In genomic region chr15:40306371-40306770, GRCh38 we compare ENCODE assay signal across 12 cellular contexts. TPM values are rescaled to one million over a fixed set of nuclear protein-coding genes. Genes with fewer than 3 reads are reported as not detected.
A peak's percentile ranks its signal among the peaks of the same experiment; 100 is the strongest.
DNase-seq lines count a peak whose midpoint lies in the region; ATAC-seq and TF ChIP-seq lines count a peak whose summit lies in the region.
"Had no signal": no experiment of that assay in that cellular context is flagged by ENCODE, and none has a peak within 500 bp of the region (broad histone marks: within the 10 kb centered on the region; RNA-seq: fewer than 3 reads in every experiment).

No MANE protein-coding gene starts in this region.

- no peak for DNase-seq in heart left ventricle
- no peak for DNase-seq in right atrium auricular region (ENCODE audit: low spot score)
- no peak for DNase-seq in activated B cell treated with CpG ODN at 0.5 μM for 24 hours
- DNase-seq in lung (ENCODE audit: low spot score): no peak
- DNase-seq in tibial nerve (ENCODE audit: low spot score in 2 of 2): no peak
- DNase-seq in stimulated activated CD4-positive, alpha-beta T cell treated with anti-CD3 and anti-CD28 coated beads, Interleukin-2, amount 100 ng/mL, for 24 hours: no peak
- no peak for DNase-seq in ureter (ENCODE audit: low spot score)
- no peak for DNase-seq in NCI-H187 treated with DMSO at 0.1 percent for 48 hours (lab: John Stamatoyannopoulos, UW)
- DNase-seq: activated CD8-positive, alpha-beta memory T cell treated with anti-CD3 and anti-CD28 coated beads, Interleukin-2, amount 50 U/mL, for 4 hours had no signal

- no peaks in the 10 kb centered on the region for H3K9me3 Mint-ChIP-seq in activated B cell treated with CpG ODN at 0.5 μM for 24 hours

- H3K9me3 ChIP-seq in heart left ventricle (no peaks in the 10 kb centered on the region), right atrium auricular region (no peaks in the 10 kb centered on the region), lung (ENCODE audit: control insufficient read depth in 2 of 2, insufficient read depth in 1 of 2, low read length in 1 of 2) (no peaks in the 10 kb centered on the region), tibial nerve (no peaks in the 10 kb centered on the region)

- H3K4me1 Mint-ChIP-seq in activated B cell treated with CpG ODN at 0.5 μM for 24 hours: peaks cover 44% of the 10 kb centered on the region

- TF ChIP-seq EP300 in tibial nerve (IDR thresholded peaks at IDR 0.05): no peak

- H3K36me3 ChIP-seq in heart left ventricle (peaks cover 0 to 25% (median 0%) of the 10 kb centered on the region in 9 donors), right atrium auricular region (no peaks in the 10 kb centered on the region), lung (ENCODE audit: control insufficient read depth in 2 of 2, insufficient read depth in 2 of 2, low read length in 2 of 2) (peaks cover 0 to 3% of the 10 kb centered on the region in 2 donors), tibial nerve (no peaks in the 10 kb centered on the region)

- H3K36me3 Mint-ChIP-seq in activated B cell treated with CpG ODN at 0.5 μM for 24 hours (ENCODE audit: low read depth): peaks cover 30% of the 10 kb centered on the region

- POLR2A ChIA-PET in activated B cell treated with CpG ODN at 0.5 μM for 24 hours (lab: Charles Lee): interaction anchor here (1.6 to 3.7 kb wide), 8 partner anchors 11 to 388 kb away, joined by 3 to 34 read pairs (median 15); partner anchors contain the start of genes ANKRD63, INAFM2 and SRP14

- TF ChIP-seq POLR2A in heart left ventricle (IDR thresholded peaks at IDR 0.05): no peak
- no peak for TF ChIP-seq POLR2A in tibial nerve (IDR thresholded peaks at IDR 0.05)

- peak overlapping the region; percentile 93 for H3K4me3 Mint-ChIP-seq in activated B cell treated with CpG ODN at 0.5 μM for 24 hours

- WGBS in heart left ventricle, 4 donors: 87 to 95% (median 90%) methylated on average over 5 of the region's 5 CpGs
- 49 to 64% methylated on average over 5 of the region's 5 CpGs for WGBS in lung, 2 donors
- 80 to 86% methylated on average over 3 to 5 of the region's 5 CpGs for WGBS in tibial nerve, 2 donors

- H3K27me3 Mint-ChIP-seq in activated B cell treated with CpG ODN at 0.5 μM for 24 hours: no peaks in the 10 kb centered on the region

- peak overlapping the region in 8 of 12 donors; percentile 9 to 65 (median 36) for H3K4me3 ChIP-seq in heart left ventricle
- peak overlapping the region in 1 of 2 donors; percentile 25 for H3K4me3 ChIP-seq in right atrium auricular region
- H3K4me3 ChIP-seq in lung: no peak overlapping the region
- peak overlapping the region in 3 of 4 donors; percentile 11 to 49 (median 44) for H3K4me3 ChIP-seq in tibial nerve

- H3K4me1 ChIP-seq in heart left ventricle: peaks cover 0 to 35% (median 1%) of the 10 kb centered on the region in 12 donors
- H3K4me1 ChIP-seq in right atrium auricular region: peaks cover 0 to 15% of the 10 kb centered on the region in 2 donors
- H3K4me1 ChIP-seq in lung (ENCODE audit: control insufficient read depth in 2 of 2, insufficient read depth in 2 of 2, low read length in 2 of 2): no peaks in the 10 kb centered on the region
- no peaks in the 10 kb centered on the region for H3K4me1 ChIP-seq in tibial nerve

- ATAC-seq in heart left ventricle (peak in 2 of 4 donors; percentile 7 to 12), activated B cell treated with CpG ODN at 0.5 μM for 24 hours (ENCODE audit: low read depth) (no peak), lung (ENCODE audit: insufficient read depth, low FRiP score) (peak; percentile 8)

- TF ChIP-seq CTCF in heart left ventricle (IDR thresholded peaks at IDR 0.05) (no peak), right atrium auricular region (IDR thresholded peaks at IDR 0.05) (no peak), activated B cell treated with CpG ODN at 0.5 μM for 24 hours (IDR thresholded peaks at IDR 0.05) (no peak), lung (IDR thresholded peaks at IDR 0.05; ENCODE audit: control extremely low read depth, extremely low read depth) (no peak), tibial nerve (IDR thresholded peaks at IDR 0.05) (no peak)

- intact Hi-C loops in heart left ventricle (cut with DNase I) (no loop called here), activated B cell treated with CpG ODN at 0.5 μM for 24 hours (cut with micrococcal nuclease) (no loop called here)

- CTCF ChIA-PET in activated B cell treated with CpG ODN at 0.5 μM for 24 hours (lab: Charles Lee): interaction anchor here (1.6 to 20.0 kb wide), 6 partner anchors 14 to 34 kb away, joined by 5 to 310 read pairs (median 40); partner anchors contain the start of genes ANKRD63, CCDC9B and INAFM2

- peak overlapping the region in 1 of 12 donors; percentile 95 for H3K27ac ChIP-seq in heart left ventricle
- no peak overlapping the region for H3K27ac ChIP-seq in right atrium auricular region
- no peak overlapping the region for H3K27ac ChIP-seq in lung (ENCODE audit: low read depth in 1 of 2, low read length in 1 of 2)
- no peak overlapping the region for H3K27ac ChIP-seq in tibial nerve

- H3K27me3 ChIP-seq in heart left ventricle (no peaks in the 10 kb centered on the region), right atrium auricular region (no peaks in the 10 kb centered on the region), lung (ENCODE audit: control insufficient read depth, insufficient read depth) (no peaks in the 10 kb centered on the region), tibial nerve (peaks cover 0 to 5% of the 10 kb centered on the region in 2 donors)

- peak overlapping the region; percentile 96 for H3K27ac Mint-ChIP-seq in activated B cell treated with CpG ODN at 0.5 μM for 24 hours

RNA-seq across cellular contexts. Expression of gene PLCB2, which starts 1.4 kb away (rescaled TPM):
- total RNA-seq in heart left ventricle (10 to 100 TPM in 2 of 9 donors, 1 to 10 TPM in 7; 1.6 to 46.2 (median 4.8) TPM), right atrium auricular region (1 to 10 TPM; 1.9 to 8.4 TPM), activated B cell treated with CpG ODN at 0.5 μM for 24 hours (109 and 126 TPM in 2 replicates), lung (10 to 100 TPM; 17.9 to 76.7 TPM), tibial nerve (10 to 100 TPM; 14.9 to 42.3 (median 17.0) TPM), ureter (26.9 TPM)
- polyA plus RNA-seq in heart left ventricle (1 to 10 TPM; 3.5 to 7.7 TPM), lung (10 to 100 TPM; 47.5 to 54.9 TPM)

RNA-seq across cellular contexts. Expression of gene INAFM2, which starts 17.1 kb away (rescaled TPM):
- total RNA-seq in heart left ventricle (10 to 100 TPM; 28.6 to 92.7 (median 40.1) TPM), right atrium auricular region (10 to 100 TPM; 45.5 to 48.9 TPM), activated B cell treated with CpG ODN at 0.5 μM for 24 hours (9.5 TPM in 2 replicates), lung (10 to 100 TPM; 12.8 to 31.1 TPM), tibial nerve (10 to 100 TPM; 13.8 to 25.9 (median 20.5) TPM), ureter (26.2 TPM)
- polyA plus RNA-seq in heart left ventricle (10 to 100 TPM; 27.9 to 34.8 TPM), lung (10 to 100 TPM; 18.4 to 19.7 TPM)

RNA-seq across cellular contexts. Expression of gene ANKRD63, which starts 23.5 kb away (rescaled TPM):
- under 1 TPM in 5 of 9 donors, not detected in 4; 0.27 to 0.57 (median 0.45) TPM for total RNA-seq in heart left ventricle
- not detected for polyA plus RNA-seq in heart left ventricle
- total RNA-seq in right atrium auricular region: 1 to 10 TPM in 1 of 2 donors, under 1 TPM in 1; 0.44 to 1.3 TPM
- 0.32 TPM in 1 of 2 replicates, not detected in the other for total RNA-seq in activated B cell treated with CpG ODN at 0.5 μM for 24 hours
- total RNA-seq in lung: not detected
- not detected for polyA plus RNA-seq in lung
- not detected for total RNA-seq in tibial nerve
- total RNA-seq in ureter: not detected
- polyA plus RNA-seq: BJ had no signal

RNA-seq across cellular contexts. Expression of gene CCDC9B, which starts 34.4 kb away (rescaled TPM):
- total RNA-seq in heart left ventricle: 100 to 1,000 TPM in 7 of 9 donors, 10 to 100 TPM in 2; 54.1 to 165 (median 119) TPM
- polyA plus RNA-seq in heart left ventricle: 100 to 1,000 TPM in 1 of 2 donors, 10 to 100 TPM in 1; 38.0 to 121 TPM
- total RNA-seq in right atrium auricular region: 10 to 100 TPM; 31.8 to 32.2 TPM
- total RNA-seq in activated B cell treated with CpG ODN at 0.5 μM for 24 hours: 0.91 and 2.1 TPM in 2 replicates
- 10 to 100 TPM in 1 of 2 donors, 1 to 10 TPM in 1; 4.4 to 42.1 TPM for total RNA-seq in lung
- 10 to 100 TPM in 1 of 2 donors, 1 to 10 TPM in 1; 7.0 to 22.8 TPM for polyA plus RNA-seq in lung
- 10 to 100 TPM; 19.3 to 22.8 (median 21.2) TPM for total RNA-seq in tibial nerve
- total RNA-seq in ureter: 56.5 TPM

RNA-seq across cellular contexts. Expression of gene PHGR1, which starts 44.5 kb away (rescaled TPM):
- not detected for total RNA-seq in heart left ventricle
- polyA plus RNA-seq in heart left ventricle: 1 to 10 TPM in 1 of 2 donors, under 1 TPM in 1; 0.71 to 1.4 TPM
- total RNA-seq in right atrium auricular region: not detected
- not detected in 2 replicates for total RNA-seq in activated B cell treated with CpG ODN at 0.5 μM for 24 hours
- not detected for total RNA-seq in lung
- polyA plus RNA-seq in lung: 1 to 10 TPM in 1 of 2 donors, under 1 TPM in 1; 0.84 to 1.0 TPM
- not detected for total RNA-seq in tibial nerve
- total RNA-seq in ureter: not detected
- total RNA-seq: cerebellum, glomerular endothelial cell had no signal
- polyA plus RNA-seq: BJ had no signal
